In genomic region chr17:11608396-11608795, GRCh38 we compare ENCODE assay signal across 12 cellular contexts. TPM values are rescaled to one million over a fixed set of nuclear protein-coding genes. Genes with fewer than 3 reads are reported as not detected.
DNase-seq lines count a peak whose midpoint lies in the region; ATAC-seq, FAIRE-seq and TF ChIP-seq lines count a peak whose summit lies in the region.
"Had no signal": no experiment of that assay in that cellular context is flagged by ENCODE, and none has a peak within 500 bp of the region (broad histone marks: within the 10 kb centered on the region; RNA-seq: fewer than 3 reads in every experiment).

No MANE protein-coding gene starts in this region.

- no peak for TF ChIP-seq CTCF in kidney (IDR thresholded peaks at IDR 0.05; ENCODE audit: borderline replicate concordance, extremely low read depth, insufficient read depth)
- no peak for TF ChIP-seq CTCF in foreskin fibroblast (IDR thresholded peaks at IDR 0.05; ENCODE audit: low read depth, low read length)

- no peak for ATAC-seq in HG02840 (IDR thresholded peaks at IDR 0.05; ENCODE audit: low FRiP score, unreplicated experiment)
- ATAC-seq: naive thymus-derived CD8-positive, alpha-beta T cell had no signal

- no peak overlapping the region for H3K4me3 ChIP-seq in SJCRH30
- no peak overlapping the region for H3K4me3 ChIP-seq in rectal smooth muscle tissue (ENCODE audit: low read length)
- H3K4me3 ChIP-seq in kidney (ENCODE audit: low read length in 2 of 2): no peak overlapping the region
- no peak overlapping the region for H3K4me3 ChIP-seq in foreskin fibroblast (ENCODE audit: low read depth in 1 of 2, low read length in 2 of 2)

- no peaks in the 10 kb centered on the region for H3K36me3 ChIP-seq in SJCRH30
- no peaks in the 10 kb centered on the region for H3K36me3 ChIP-seq in rectal smooth muscle tissue (ENCODE audit: control insufficient read depth, insufficient read depth, low read length)
- H3K36me3 ChIP-seq in kidney (ENCODE audit: control insufficient read depth in 1 of 2, insufficient read depth in 2 of 2, low read length in 2 of 2): no peaks in the 10 kb centered on the region

- no peaks in the 10 kb centered on the region for H3K4me1 ChIP-seq in SJCRH30
- peaks cover 3% of the 10 kb centered on the region for H3K4me1 ChIP-seq in rectal smooth muscle tissue (ENCODE audit: control insufficient read depth, insufficient read depth, low read length)
- H3K4me1 ChIP-seq in kidney (ENCODE audit: control insufficient read depth in 1 of 2, insufficient read depth in 1 of 2, low read depth in 1 of 2, low read length in 2 of 2): no peaks in the 10 kb centered on the region

- H3K27me3 ChIP-seq in SJCRH30: no peaks in the 10 kb centered on the region
- no peaks in the 10 kb centered on the region for H3K27me3 ChIP-seq in rectal smooth muscle tissue (ENCODE audit: control insufficient read depth, insufficient read depth, low read length)

- intact Hi-C loops in kidney (cut with DNase I): no loop called here

- no peak overlapping the region for H3K27ac ChIP-seq in SJCRH30
- peak overlapping the region; percentile 42 for H3K27ac ChIP-seq in rectal smooth muscle tissue (ENCODE audit: low read depth, low read length)
- no peak overlapping the region for H3K27ac ChIP-seq in kidney (ENCODE audit: low read depth in 2 of 2, low read length in 2 of 2)

- DNase-seq in DMS153 treated with DMSO at 0.1 percent for 48 hours (lab: John Stamatoyannopoulos, UW; ENCODE audit: unreplicated experiment) (peak; percentile 13), SJCRH30 (peak; percentile 49 to 68), inferior parietal cortex (ENCODE audit: extremely low spot score) (peak; percentile 3), HCEC 1CT (no peak), kidney (no peak), foreskin fibroblast (no peak)
- DNase-seq: activated T-cell treated with anti-CD3 and anti-CD28 coated beads, Interleukin-2, amount 50 U/mL, for 24 hours; central memory CD4-positive, alpha-beta T cell; naive thymus-derived CD8-positive, alpha-beta T cell had no signal

- H3K9ac ChIP-seq in rectal smooth muscle tissue (ENCODE audit: low read length) (no peak overlapping the region), kidney (ENCODE audit: low read length in 2 of 2) (no peak overlapping the region)

- no peaks in the 10 kb centered on the region for H3K9me3 ChIP-seq in SJCRH30 (replicated peaks)
- no peaks in the 10 kb centered on the region for H3K9me3 ChIP-seq in kidney (ENCODE audit: control insufficient read depth in 1 of 2, low read length in 2 of 2)

- FAIRE-seq in kidney (lab: Jason Lieb, UNC): no peak
- FAIRE-seq: frontal cortex had no signal

RNA-seq across cellular contexts. Expression of gene DNAH9, which starts 10.1 kb away (rescaled TPM):
- 0.13 and 0.16 TPM in 2 replicates for total RNA-seq in SJCRH30 (2014; rRNA removed; shearing (Covaris generic))
- 6.9 TPM for total RNA-seq in kidney
- polyA plus RNA-seq in kidney (ENCODE audit: insufficient read depth, low read depth, low replicate concordance): 3.7 TPM
- total RNA-seq: naive thymus-derived CD8-positive, alpha-beta T cell had no signal
- polyA plus RNA-seq: naive thymus-derived CD8-positive, alpha-beta T cell had no signal

Comparison
In these comparisons a context has a peak if more than half of its experiments do, and no peak if none do; other contexts are left out.
1. DNase-seq: peak in DMS153 treated with DMSO at 0.1 percent for 48 hours (single experiment), SJCRH30 (2 of 2) and inferior parietal cortex (single experiment); none in HCEC 1CT (single experiment), kidney (single experiment) and foreskin fibroblast (0 of 2).